In genomic region chr11:31649129-31649528, GRCh38 we compare ENCODE assay signal across 2 cellular contexts.
TF ChIP-seq lines count a peak whose summit lies in the region.

No MANE protein-coding gene starts in this region.

TF ChIP-seq in A549, 52 proteins besides CTCF, POLR2A, EP300 and RAD21:
- TF ChIP-seq REST (IDR thresholded peaks at IDR 0.05): no peak
- TF ChIP-seq MAFK (IDR thresholded peaks at IDR 0.05; ENCODE audit: partially characterized antibody): peak; percentile 51
- no peak for TF ChIP-seq MAZ (IDR thresholded peaks at IDR 0.05; ENCODE audit: borderline replicate concordance, low read depth, low read length)

TF ChIP-seq in GM12878, 131 proteins besides CTCF, POLR2A, EP300 and RAD21:
- no peak for TF ChIP-seq BCL3 (IDR thresholded peaks at IDR 0.05; ENCODE audit: borderline replicate concordance, insufficient read depth, low read depth, low read length, poor library complexity, severe bottlenecking)
